Comparison of ENCODE assay signal across 9 cellular contexts in genomic region chr10:93541402-93542357, GRCh38. TPM values are rescaled to one million over a fixed set of nuclear protein-coding genes. Genes with fewer than 3 reads are reported as not detected.
A peak's percentile ranks its signal among the peaks of the same experiment; 100 is the strongest.
DNase-seq lines count a peak whose midpoint lies in the region; ATAC-seq and TF ChIP-seq lines count a peak whose summit lies in the region.
"Had no signal": no experiment of that assay in that cellular context is flagged by ENCODE, and none has a peak within 500 bp of the region (broad histone marks: within the 10 kb centered on the region; RNA-seq: fewer than 3 reads in every experiment).

No MANE protein-coding gene starts in this region.

- peak; percentile 62 for TF ChIP-seq RAD21 in HCT116 (IDR thresholded peaks at IDR 0.05; ENCODE audit: low read depth)

- no peak overlapping the region for H3K9ac ChIP-seq in HCT116 (ENCODE audit: low read length)

- H3K4me1 ChIP-seq in HCT116 (ENCODE audit: control insufficient read depth in 1 of 2, insufficient read depth in 2 of 2, low read length in 2 of 2) (no peaks in the 10 kb centered on the region), foreskin keratinocyte (no peaks in the 10 kb centered on the region)

- 0 out of 2 replicates have a peak overlapping the region, but pooled peaks have one; percentile 4 for H3K4me3 ChIP-seq in BJ (ENCODE audit: low read depth, low read length)
- H3K4me3 ChIP-seq in HCT116 (replicated peaks in 1 of 2; ENCODE audit: low read depth in 1 of 2, low read length in 2 of 2) = no peak overlapping the region

- TF ChIP-seq CTCF in BJ (IDR thresholded peaks at IDR 0.05; ENCODE audit: insufficient read depth, low read depth, low read length) (peak; percentile 95), HCT116 (IDR thresholded peaks at IDR 0.05 in 2 of 3, conservative IDR thresholded peaks at IDR 0.05 in 1 of 3; ENCODE audit: borderline replicate concordance in 1 of 3, insufficient read depth in 1 of 3, low read depth in 2 of 3, low read length in 2 of 3) (peak; percentile 43 to 95 (median 93); a peak in 5 of 6 replicates), VCaP (conservative IDR thresholded peaks at IDR 0.05) (peak; percentile 43), foreskin keratinocyte (conservative IDR thresholded peaks at IDR 0.05) (peak; percentile 75)

- no peaks in the 10 kb centered on the region for H3K79me2 ChIP-seq in HCT116 (ENCODE audit: insufficient read depth, low read length)

- POLR2A ChIA-PET in BJ (lab: Charles Lee) = no interaction called here
- POLR2A ChIA-PET in HCT116 (lab: Charles Lee) = no interaction called here

- H4K20me1 ChIP-seq in HCT116 (ENCODE audit: insufficient read depth) = no peaks in the 10 kb centered on the region

- intact Hi-C loops in HCT116 (cut with micrococcal nuclease) = no loop called here

- H3K4me2 ChIP-seq in HCT116 (ENCODE audit: low read length) = peak overlapping the region; percentile 45

- H3K27me3 ChIP-seq in BJ (ENCODE audit: control insufficient read depth, insufficient read depth, low read length) = no peaks in the 10 kb centered on the region
- no peaks in the 10 kb centered on the region for H3K27me3 ChIP-seq in HCT116 (ENCODE audit: insufficient read depth, low read length)
- H3K27me3 ChIP-seq in foreskin keratinocyte = peaks cover 12% of the 10 kb centered on the region

- DNase-seq in BJ (ENCODE audit: low read depth) (no peak), HCT116 (ENCODE audit: low read depth, low spot score) (peak; percentile 27), foreskin keratinocyte (no peak), renal cortical epithelial cell (ENCODE audit: low read depth) (peak; percentile 29), NCI-H748 (lab: John Stamatoyannopoulos, UW; ENCODE audit: unreplicated experiment) (no peak)
- DNase-seq in activated effector memory CD4-positive, alpha-beta T cell treated with Interleukin-2 at 50 U/mL for 16 hours = no peak
- DNase-seq in activated CD8-positive, alpha-beta memory T cell treated with anti-CD3 and anti-CD28 coated beads, Interleukin-2, amount 50 U/mL, for 4 hours = no peak

- peak overlapping the region; percentile 96 for H2AFZ ChIP-seq in HCT116 (ENCODE audit: low read depth, low read length, poor library complexity, severe bottlenecking)

- RAD21 ChIA-PET in HCT116 (lab: Charles Lee; ENCODE audit: low non-redundant PET in 1 of 2, low total read pairs in 2 of 2, uncharacterized antibody in 2 of 2, unreplicated experiment in 2 of 2) = interaction anchor here in 1 of 2 experiments (1.2 kb wide), 1 partner anchor 139 kb away, joined by 3 read pairs; no protein-coding TSS in a partner anchor

- ATAC-seq in HCT116 (peak; percentile 99), foreskin keratinocyte (peak; percentile 88)

- no TSS peak for BruUV-seq in HCT116 (replicated peaks; lab: Mats Ljungman, UMichigan)

- H3K27ac ChIP-seq in HCT116 (ENCODE audit: low read depth, low read length) (no peak overlapping the region), VCaP (no peak overlapping the region), foreskin keratinocyte (no peak overlapping the region)

- H3K9me2 ChIP-seq in HCT116 (ENCODE audit: insufficient read depth) = no peaks in the 10 kb centered on the region

- CTCF ChIA-PET in BJ (lab: Yijun Ruan, JAX) = interaction anchor here (0.6 to 4.5 kb wide), 20 partner anchors 9 to 317 kb away, joined by 3 to 19 read pairs (median 6); no protein-coding TSS in a partner anchor
- CTCF ChIA-PET in HCT116 (lab: Charles Lee) = interaction anchor here (0.6 to 1.9 kb wide), 8 partner anchors 11 to 317 kb away, joined by 3 to 11 read pairs (median 5); no protein-coding TSS in a partner anchor

- H3K36me3 ChIP-seq in BJ (ENCODE audit: control insufficient read depth, insufficient read depth, low read length) (no peaks in the 10 kb centered on the region), HCT116 (ENCODE audit: control insufficient read depth in 1 of 2, insufficient read depth in 2 of 2, low read length in 2 of 2) (no peaks in the 10 kb centered on the region)

- no peaks in the 10 kb centered on the region for H3K9me3 ChIP-seq in HCT116 (ENCODE audit: control insufficient read depth in 1 of 2, insufficient read depth in 1 of 2, low read depth in 1 of 2, low read length in 2 of 2)

- TF ChIP-seq POLR2A in HCT116 (IDR thresholded peaks at IDR 0.05; ENCODE audit: borderline replicate concordance, extremely low read depth, insufficient read depth, insufficient read length) = no peak

TF ChIP-seq in HCT116, 20 proteins besides CTCF, POLR2A, EP300 and RAD21:
- TF ChIP-seq FOSL1 (IDR thresholded peaks at IDR 0.05; ENCODE audit: low read depth) = no peak
- TF ChIP-seq ZNF274 (IDR thresholded peaks at IDR 0.05; ENCODE audit: low read depth, low read length) = no peak
- no peak for TF ChIP-seq SP1 (IDR thresholded peaks at IDR 0.05; ENCODE audit: low read depth)
- TF ChIP-seq REST (IDR thresholded peaks at IDR 0.05; ENCODE audit: low read depth) = no peak

RNA-seq across cellular contexts. Expression of gene FFAR4, which starts 24.8 kb away (rescaled TPM):
- polyA plus RNA-seq in BJ (2011; rRNA removed) (not detected in 2 replicates), foreskin keratinocyte (not detected in 2 replicates)
- not detected in 2 replicates for polyA minus RNA-seq in BJ (2011; rRNA and poly(A)+ RNA removed)
- total RNA-seq in HCT116 (2021; ENCODE audit: unreplicated experiment) (not detected), foreskin keratinocyte (not detected in 2 replicates), renal cortical epithelial cell (not detected in 2 replicates)
- polyA plus RNA-seq in HCT116 (2012) = not detected in 2 replicates
- total RNA-seq: HT1080 had no signal

RNA-seq across cellular contexts. Expression of gene CEP55, which starts 45.3 kb away (rescaled TPM):
- polyA plus RNA-seq in BJ (2011; rRNA removed) = 16.8 and 28.2 TPM in 2 replicates
- 3.7 and 5.4 TPM in 2 replicates for polyA minus RNA-seq in BJ (2011; rRNA and poly(A)+ RNA removed)
- total RNA-seq in HCT116 (2021; ENCODE audit: unreplicated experiment) = 63.7 TPM
- polyA plus RNA-seq in HCT116 (2012) = 24.8 and 38.0 TPM in 2 replicates
- total RNA-seq in foreskin keratinocyte = 58.5 and 78.4 TPM in 2 replicates
- 28.2 and 42.3 TPM in 2 replicates for polyA plus RNA-seq in foreskin keratinocyte
- total RNA-seq in renal cortical epithelial cell = 1.8 and 36.8 TPM in 2 replicates

RNA-seq across cellular contexts. Expression of gene RBP4, which starts 59.4 kb away (rescaled TPM):
- polyA plus RNA-seq in BJ (2011; rRNA removed) (0.22 and 0.26 TPM in 2 replicates), foreskin keratinocyte (not detected in 2 replicates)
- polyA minus RNA-seq in BJ (2011; rRNA and poly(A)+ RNA removed) = 0.31 TPM in 1 of 2 replicates, not detected in the other
- total RNA-seq in HCT116 (2021; ENCODE audit: unreplicated experiment) (2.4 TPM), foreskin keratinocyte (not detected in 2 replicates), renal cortical epithelial cell (2.1 and 5.8 TPM in 2 replicates)
- not detected in 2 replicates for polyA plus RNA-seq in HCT116 (2012)

RNA-seq across cellular contexts. Expression of gene MYOF, which starts 59.5 kb away (rescaled TPM):
- polyA plus RNA-seq in BJ (2011; rRNA removed) (355 and 425 TPM in 2 replicates), foreskin keratinocyte (56.1 and 63.0 TPM in 2 replicates)
- 316 and 332 TPM in 2 replicates for polyA minus RNA-seq in BJ (2011; rRNA and poly(A)+ RNA removed)
- total RNA-seq in HCT116 (2021; ENCODE audit: unreplicated experiment) (250 TPM), foreskin keratinocyte (227 and 235 TPM in 2 replicates), renal cortical epithelial cell (268 and 607 TPM in 2 replicates)
- polyA plus RNA-seq in HCT116 (2012) = 119 and 134 TPM in 2 replicates

Comparison
In these comparisons a context has a peak if more than half of its experiments do, and no peak if none do; other contexts are left out.
1. DNase-seq: peak in HCT116 (single experiment) and renal cortical epithelial cell (single experiment); none in BJ (single experiment), foreskin keratinocyte (0 of 2), activated effector memory CD4-positive, alpha-beta T cell treated with Interleukin-2 at 50 U/mL for 16 hours (single experiment), NCI-H748 (single experiment) and activated CD8-positive, alpha-beta memory T cell treated with anti-CD3 and anti-CD28 coated beads, Interleukin-2, amount 50 U/mL, for 4 hours (single experiment).
2. CTCF ChIP-seq: peak in every context shown above with its lines; median percentile 95 in BJ; 93 in HCT116; 75 in foreskin keratinocyte; 43 in VCaP.